In the genomic region with DNA sequence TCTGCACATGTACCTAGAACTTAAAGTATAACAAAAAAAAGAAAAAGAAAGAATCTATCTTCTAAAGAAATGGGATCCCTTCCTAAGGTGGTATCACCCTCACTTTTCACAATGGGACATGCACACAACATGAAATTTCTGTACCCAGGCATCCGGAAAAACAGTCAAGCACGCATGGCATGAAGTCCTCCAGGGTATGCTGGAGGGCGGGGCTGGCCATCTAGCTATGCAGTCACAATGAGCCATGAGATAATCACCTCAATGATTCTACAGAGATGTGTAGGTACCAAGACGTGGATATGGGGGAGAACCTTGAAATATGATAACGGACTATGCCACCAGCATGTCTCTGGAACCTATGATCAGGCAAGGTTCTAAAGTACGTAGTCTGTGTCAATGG, we compare ENCODE assay signal across 11 cellular contexts.
"Had no signal": no experiment of that assay in that cellular context is flagged by ENCODE, and none has a peak within 500 bp of the region (broad histone marks: within the 10 kb centered on the region; RNA-seq: fewer than 3 reads in every experiment).

No MANE protein-coding gene starts in this region.

- H3K27ac Mint-ChIP-seq: GM23338, H9, HFFc6 had no signal

- ATAC-seq: GM23338, HCT116 had no signal

- H3K4me3 ChIP-seq: GM23248, GM23338, HAP-1 had no signal

- H3K9ac ChIP-seq: GM23248 had no signal

- DNase-seq: GM23248, GOT3, H7, H9, HCEC 1CT, HFFc6 had no signal

- H3K27ac ChIP-seq: GM23248 had no signal

- H3K36me3 ChIP-seq: HAP-1 had no signal

- H3K4me2 ChIP-seq: GM23338 had no signal

- H3K4me1 Mint-ChIP-seq: GM23338 had no signal

- FAIRE-seq: H1, H54 had no signal

- H3K4me1 ChIP-seq: HAP-1 had no signal

- H2AFZ ChIP-seq: GM23248, GM23338 had no signal

- H3K9me3 Mint-ChIP-seq: GM23338, H9, HFFc6 had no signal

- H3K9me3 ChIP-seq: HAP-1 had no signal

- H3K4me3 Mint-ChIP-seq: GM23338, H9, HFFc6 had no signal
